1 cellular context compared by ENCODE assay signal in genomic region chr6:39865011-39865888, GRCh38.
TF ChIP-seq lines count a peak whose summit lies in the region.

No MANE protein-coding gene starts in this region.

TF ChIP-seq in WTC11, 78 proteins besides CTCF, POLR2A, EP300 and RAD21 (continued from another document):
- no peak for TF ChIP-seq PRDM15 (CRISPR knock-in tag; IDR thresholded peaks at IDR 0.05)
- no peak for TF ChIP-seq RELA (CRISPR knock-in tag; IDR thresholded peaks at IDR 0.05; ENCODE audit: borderline replicate concordance)
- TF ChIP-seq CBFB (CRISPR knock-in tag; IDR thresholded peaks at IDR 0.05; ENCODE audit: low read depth): no peak
